Comparison of ENCODE assay signal across 1 cellular context in the genomic region with DNA sequence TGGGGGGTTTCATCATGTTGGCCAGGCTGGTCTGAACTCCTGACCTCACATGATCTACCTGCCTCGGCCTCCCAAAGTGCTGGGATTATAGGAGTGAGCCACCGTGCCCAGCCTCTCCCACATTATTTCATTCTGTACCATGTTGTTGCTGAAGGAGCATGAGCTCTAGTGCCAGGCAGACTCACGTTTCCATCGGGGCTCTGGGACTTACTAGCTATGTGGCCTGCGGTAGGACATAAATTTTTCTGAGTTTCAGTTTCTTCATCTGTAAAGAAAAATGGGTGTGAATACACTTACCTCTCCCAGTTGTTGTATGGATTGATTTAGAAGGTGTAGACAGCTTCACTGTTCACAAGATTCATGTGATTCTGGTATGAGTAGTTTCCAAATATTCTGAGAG.
TF ChIP-seq lines count a peak whose summit lies in the region.

No MANE protein-coding gene starts in this region.

TF ChIP-seq in SK-N-SH, 30 proteins besides CTCF, POLR2A, EP300 and RAD21 (continued from another document):
- TF ChIP-seq, protein P1, sequence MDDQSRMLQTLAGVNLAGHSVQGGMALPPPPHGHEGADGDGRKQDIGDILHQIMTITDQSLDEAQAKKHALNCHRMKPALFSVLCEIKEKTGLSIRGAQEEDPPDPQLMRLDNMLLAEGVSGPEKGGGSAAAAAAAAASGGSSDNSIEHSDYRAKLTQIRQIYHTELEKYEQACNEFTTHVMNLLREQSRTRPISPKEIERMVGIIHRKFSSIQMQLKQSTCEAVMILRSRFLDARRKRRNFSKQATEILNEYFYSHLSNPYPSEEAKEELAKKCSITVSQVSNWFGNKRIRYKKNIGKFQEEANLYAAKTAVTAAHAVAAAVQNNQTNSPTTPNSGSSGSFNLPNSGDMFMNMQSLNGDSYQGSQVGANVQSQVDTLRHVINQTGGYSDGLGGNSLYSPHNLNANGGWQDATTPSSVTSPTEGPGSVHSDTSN (IDR thresholded peaks at IDR 0.05): no peak
- TF ChIP-seq SIN3A (IDR thresholded peaks at IDR 0.05; ENCODE audit: borderline replicate concordance, low read depth, low read length): no peak
- no peak for TF ChIP-seq GATA2 (CRISPR knock-in tag; IDR thresholded peaks at IDR 0.05)
- TF ChIP-seq FOXJ3 (CRISPR knock-in tag; IDR thresholded peaks at IDR 0.05): no peak
